In the genomic region with DNA sequence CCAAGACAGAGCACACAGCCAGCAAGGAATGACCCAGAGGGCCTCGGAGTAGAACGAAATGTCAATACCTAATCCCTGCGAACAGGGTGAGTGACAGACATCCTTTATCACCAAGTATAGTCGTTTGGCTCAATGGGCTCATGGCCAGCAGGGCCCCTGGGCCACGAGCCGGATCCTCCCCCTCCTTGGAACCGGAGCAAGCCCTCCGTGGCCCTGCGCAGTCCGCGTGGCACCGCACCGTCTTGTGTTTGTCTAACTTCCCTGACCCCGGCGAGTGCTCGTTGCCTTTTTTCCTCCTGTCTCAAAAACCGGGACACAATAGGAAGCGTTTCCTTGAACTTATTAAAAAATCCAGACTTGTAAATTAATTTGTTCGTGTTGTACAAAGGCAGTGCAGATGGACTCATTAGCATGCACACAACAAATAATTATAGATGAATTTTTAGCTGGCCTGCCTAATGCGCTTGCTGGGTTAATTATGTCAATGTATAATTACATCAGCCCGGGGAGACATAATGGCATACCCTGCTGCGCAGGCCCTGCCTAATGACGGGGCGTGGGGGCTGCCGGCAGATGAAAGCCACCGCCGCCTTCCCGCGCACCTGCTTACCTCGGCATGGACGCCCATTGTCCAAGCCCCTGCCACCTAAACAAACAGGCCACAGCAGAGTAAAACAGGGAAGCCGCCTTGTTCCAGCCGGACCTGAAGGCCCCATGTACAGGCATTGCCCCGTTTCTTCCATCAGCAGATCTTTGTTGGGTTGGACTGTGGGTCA, we compare ENCODE assay signal across 19 cellular contexts.
"Had no signal": no experiment of that assay in that cellular context is flagged by ENCODE, and none has a peak within 500 bp of the region (broad histone marks: within the 10 kb centered on the region; RNA-seq: fewer than 3 reads in every experiment).

No MANE protein-coding gene starts in this region.

- H3K27me3 Mint-ChIP-seq: activated CD8-positive, alpha-beta memory T cell treated with anti-CD3 and anti-CD28 coated beads, Interleukin-2, amount 10 ng/mL, durations not matched to agents 7 days and 5 days; activated naive CD4-positive, alpha-beta T cell treated with anti-CD3 and anti-CD28 coated beads, Interleukin-2, amount 50 U/mL, for 24 hours had no signal

- DNase-seq: activated CD4-positive, alpha-beta T cell treated with anti-CD3 and anti-CD28 coated beads, Interleukin-2, amount 50 U/mL, for 4 hours; activated CD4-positive, CD25-positive, alpha-beta regulatory T cell treated with anti-CD3 and anti-CD28 coated beads, Interleukin-2, amount 50 U/mL, for 72 hours; activated CD8-positive, alpha-beta memory T cell treated with anti-CD3 and anti-CD28 coated beads, Interleukin-2, amount 10 ng/mL, durations not matched to agents 7 days and 5 days; activated effector memory CD4-positive, alpha-beta T cell treated with anti-CD3 and anti-CD28 coated beads, Interleukin-2, amount 50 U/mL, for 16 hours; activated T-cell treated with anti-CD3 and anti-CD28 coated beads, Interleukin-2, amount 50 U/mL, for 1 hour; caudate nucleus; colonic mucosa; hippocampal formation; kidney; left lung; mammary epithelial cell; ovary; sigmoid colon; stimulated activated CD4-positive, alpha-beta T cell treated with anti-CD3 and anti-CD28 coated beads, Interleukin-2, amount 100 ng/mL, for 24 hours; T1000; upper lobe of right lung had no signal

- H3K36me3 Mint-ChIP-seq: activated CD8-positive, alpha-beta memory T cell treated with anti-CD3 and anti-CD28 coated beads, Interleukin-2, amount 10 ng/mL, durations not matched to agents 7 days and 5 days; activated naive CD4-positive, alpha-beta T cell treated with anti-CD3 and anti-CD28 coated beads, Interleukin-2, amount 50 U/mL, for 24 hours; stimulated activated effector memory CD8-positive, alpha-beta T cell treated with anti-CD3 and anti-CD28 coated beads, Interleukin-12 subunit alpha, Interleukin-12 subunit beta, amount 100 ng/mL, for 72 hours had no signal

- H3K4me1 Mint-ChIP-seq: activated CD8-positive, alpha-beta memory T cell treated with anti-CD3 and anti-CD28 coated beads, Interleukin-2, amount 10 ng/mL, durations not matched to agents 7 days and 5 days; activated naive CD4-positive, alpha-beta T cell treated with anti-CD3 and anti-CD28 coated beads, Interleukin-2, amount 50 U/mL, for 24 hours; stimulated activated effector memory CD8-positive, alpha-beta T cell treated with anti-CD3 and anti-CD28 coated beads, Interleukin-12 subunit alpha, Interleukin-12 subunit beta, amount 100 ng/mL, for 72 hours had no signal

- H3K9me3 Mint-ChIP-seq: activated naive CD4-positive, alpha-beta T cell treated with anti-CD3 and anti-CD28 coated beads, Interleukin-2, amount 50 U/mL, for 24 hours; neural crest cell; stimulated activated effector memory CD8-positive, alpha-beta T cell treated with anti-CD3 and anti-CD28 coated beads, Interleukin-12 subunit alpha, Interleukin-12 subunit beta, amount 100 ng/mL, for 72 hours had no signal

- ATAC-seq: activated CD8-positive, alpha-beta memory T cell treated with anti-CD3 and anti-CD28 coated beads, Interleukin-2, amount 10 ng/mL, durations not matched to agents 7 days and 5 days; left lung; stimulated activated effector memory CD8-positive, alpha-beta T cell treated with anti-CD3 and anti-CD28 coated beads, Interleukin-12 subunit alpha, Interleukin-12 subunit beta, amount 100 ng/mL, for 72 hours; upper lobe of right lung had no signal

- H3K27ac Mint-ChIP-seq: activated CD8-positive, alpha-beta memory T cell treated with anti-CD3 and anti-CD28 coated beads, Interleukin-2, amount 10 ng/mL, durations not matched to agents 7 days and 5 days; activated naive CD4-positive, alpha-beta T cell treated with anti-CD3 and anti-CD28 coated beads, Interleukin-2, amount 50 U/mL, for 24 hours; stimulated activated effector memory CD8-positive, alpha-beta T cell treated with anti-CD3 and anti-CD28 coated beads, Interleukin-12 subunit alpha, Interleukin-12 subunit beta, amount 100 ng/mL, for 72 hours had no signal

- H3K4me3 Mint-ChIP-seq: activated CD8-positive, alpha-beta memory T cell treated with anti-CD3 and anti-CD28 coated beads, Interleukin-2, amount 10 ng/mL, durations not matched to agents 7 days and 5 days; activated naive CD4-positive, alpha-beta T cell treated with anti-CD3 and anti-CD28 coated beads, Interleukin-2, amount 50 U/mL, for 24 hours; neural crest cell; stimulated activated effector memory CD8-positive, alpha-beta T cell treated with anti-CD3 and anti-CD28 coated beads, Interleukin-12 subunit alpha, Interleukin-12 subunit beta, amount 100 ng/mL, for 72 hours had no signal
